In the genomic region with DNA sequence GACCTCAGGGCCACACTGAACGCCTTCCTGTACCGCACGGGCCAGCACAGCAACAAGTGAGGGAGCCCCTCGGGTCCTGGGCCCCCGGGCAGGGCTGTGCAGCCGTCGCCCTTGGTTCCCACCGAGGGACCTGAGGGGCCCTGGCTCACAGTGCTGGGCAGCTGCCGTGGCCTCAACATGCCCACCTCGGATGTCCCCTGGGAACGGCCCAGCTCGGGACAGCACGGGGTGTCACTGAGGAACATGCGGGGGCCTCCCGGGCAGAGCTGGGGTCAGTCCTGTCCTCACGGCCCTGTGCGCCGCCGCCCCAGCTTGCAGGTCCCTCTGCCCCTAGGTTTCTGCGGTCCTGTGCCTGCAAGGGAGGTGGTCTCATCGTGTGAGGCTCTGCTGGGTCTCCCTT, we compare ENCODE assay signal across 9 cellular contexts. TPM values are rescaled to one million over a fixed set of nuclear protein-coding genes. Genes with fewer than 3 reads are reported as not detected.
DNase-seq lines count a peak whose midpoint lies in the region; ATAC-seq, FAIRE-seq and TF ChIP-seq lines count a peak whose summit lies in the region.
"Not testable (repeated sequence)": the region's sequence is repeated elsewhere in the genome, so short reads cannot be mapped to it uniquely, and the experiment has no call there.
"Had no signal": no experiment of that assay in that cellular context is flagged by ENCODE, and none has a peak within 500 bp of the region (broad histone marks: within the 10 kb centered on the region; RNA-seq: fewer than 3 reads in every experiment).

No MANE protein-coding gene starts in this region.

- RAD21 ChIA-PET in GM12878 (lab: Charles Lee; ENCODE audit: unreplicated experiment), result not testable (repeated sequence)

- not testable (repeated sequence) for H3K4me1 Mint-ChIP-seq in naive thymus-derived CD4-positive, alpha-beta T cell

- not testable (repeated sequence) for H3K27ac Mint-ChIP-seq in naive thymus-derived CD4-positive, alpha-beta T cell

- H2AFZ ChIP-seq in GM12878 (ENCODE audit: control insufficient read depth, low read depth, low read length); K562 (ENCODE audit: low read depth, low read length): not testable (repeated sequence)

- POLR2A ChIA-PET in GM12878 (lab: Charles Lee); K562 (lab: Yijun Ruan, JAX); naive thymus-derived CD4-positive, alpha-beta T cell (lab: Charles Lee): not testable (repeated sequence)

- H3K9me3 Mint-ChIP-seq in naive thymus-derived CD4-positive, alpha-beta T cell, result not testable (repeated sequence)

- in situ Hi-C loops in GM12878 (cut with MboI); K562 (cut with MboI): not testable (repeated sequence)

- not testable (repeated sequence) for H3K27me3 Mint-ChIP-seq in naive thymus-derived CD4-positive, alpha-beta T cell

- not testable (repeated sequence) for H3K4me3 Mint-ChIP-seq in naive thymus-derived CD4-positive, alpha-beta T cell

- not testable (repeated sequence) for H4K20me1 ChIP-seq in GM12878 (ENCODE audit: control insufficient read depth, insufficient read depth); K562 (replicated peaks; ENCODE audit: control insufficient read depth, insufficient read depth, low read length)

- TF ChIP-seq POLR2A in GM12878 (IDR thresholded peaks at IDR 0.05; ENCODE audit: low read depth, low read length); K562 (conservative IDR thresholded peaks at IDR 0.05): not testable (repeated sequence)

- intact Hi-C loops in GM12878 (cut with micrococcal nuclease; ENCODE audit: unreplicated experiment); K562 (cut with micrococcal nuclease); naive thymus-derived CD4-positive, alpha-beta T cell (cut with micrococcal nuclease); aorta (cut with DNase I): not testable (repeated sequence)

- TF ChIP-seq RAD21 in GM12878 (IDR thresholded peaks at IDR 0.05; ENCODE audit: insufficient read depth, low read depth, low read length); K562 (CRISPR knock-in tag; conservative IDR thresholded peaks at IDR 0.05 in 1 of 2, IDR thresholded peaks at IDR 0.05 in 1 of 2): not testable (repeated sequence)

- not testable (repeated sequence) for H3K9ac ChIP-seq in GM12878 (ENCODE audit: control insufficient read depth, insufficient read depth, low read length); K562 (ENCODE audit: insufficient read depth in 1 of 2, low read depth in 2 of 2, low read length in 2 of 2)

- H3K36me3 ChIP-seq in GM12878 (ENCODE audit: control insufficient read depth in 2 of 2, insufficient read depth in 2 of 2, low read length in 1 of 2), result peaks cover 11 to 17% of the 10 kb centered on the region in 2 experiments
- peaks cover 72% of the 10 kb centered on the region; the same call in 2 of the 3 replicates for H3K36me3 ChIP-seq in K562 (ENCODE audit: control insufficient read depth, insufficient read depth, low read length)
- peaks cover 0 to 42% (median 0%) of the 10 kb centered on the region in 3 experiments for H3K36me3 ChIP-seq in naive thymus-derived CD4-positive, alpha-beta T cell (ENCODE audit: control insufficient read depth in 2 of 3, insufficient read depth in 3 of 3, low read length in 3 of 3)
- H3K36me3 ChIP-seq in aorta (ENCODE audit: control insufficient read depth in 1 of 2, insufficient read depth in 2 of 2, low read length in 1 of 2), result not testable (repeated sequence)

- not testable (repeated sequence) for H3K4me2 ChIP-seq in GM12878 (ENCODE audit: control insufficient read depth, insufficient read depth); K562 (ENCODE audit: insufficient read depth, low read length)

- H3K27me3 ChIP-seq in GM12878 (replicated peaks in 1 of 2; ENCODE audit: control insufficient read depth in 2 of 2, insufficient read depth in 2 of 2, low read length in 1 of 2); K562 (ENCODE audit: control insufficient read depth in 2 of 2, insufficient read depth in 2 of 2, low read length in 2 of 2); naive thymus-derived CD4-positive, alpha-beta T cell (ENCODE audit: control insufficient read depth in 2 of 2, insufficient read depth in 2 of 2, low read length in 2 of 2); aorta (ENCODE audit: control insufficient read depth in 1 of 2, insufficient read depth in 2 of 2, low read length in 1 of 2): not testable (repeated sequence)

- not testable (repeated sequence) for H3K27ac ChIP-seq in GM12878 (ENCODE audit: control insufficient read depth, insufficient read depth); K562 (ENCODE audit: extremely low read depth, low read depth, low read length); naive thymus-derived CD4-positive, alpha-beta T cell (ENCODE audit: low read depth, low read length); aorta (ENCODE audit: low read depth in 1 of 2, low read length in 2 of 2)

- TF ChIP-seq EP300 in GM12878 (IDR thresholded peaks at IDR 0.05; ENCODE audit: borderline replicate concordance in 1 of 2, control insufficient read depth in 1 of 2, low read depth in 2 of 2, low read length in 2 of 2); K562 (IDR thresholded peaks at IDR 0.05; ENCODE audit: low read length): not testable (repeated sequence)

- not testable (repeated sequence) for DNase-seq in GM12878 (ENCODE audit: low read depth, low spot score); K562 (ENCODE audit: extremely low read depth in 1 of 4, low spot score in 3 of 4); naive thymus-derived CD4-positive, alpha-beta T cell; aorta

- not testable (repeated sequence) for TF ChIP-seq CTCF in GM12878 (IDR thresholded peaks at IDR 0.05 in 2 of 3, conservative IDR thresholded peaks at IDR 0.05 in 1 of 3; ENCODE audit: control insufficient read depth in 2 of 3, extremely low read depth in 1 of 3, insufficient read depth in 1 of 3, low read depth in 3 of 3, low read length in 3 of 3); K562 (IDR thresholded peaks at IDR 0.05 in 2 of 3, conservative IDR thresholded peaks at IDR 0.05 in 1 of 3; ENCODE audit: insufficient read depth in 2 of 3, low read depth in 1 of 3, low read length in 3 of 3)

- peaks cover 0 to 21% (median 0%) of the 10 kb centered on the region in 5 donors for H3K36me3 Mint-ChIP-seq in naive thymus-derived CD4-positive, alpha-beta T cell

- CTCF ChIA-PET in GM12878 (lab: Yijun Ruan, JAX); K562 (lab: Yijun Ruan, JAX; ENCODE audit: low intra/inter-chr PET ratio); naive thymus-derived CD4-positive, alpha-beta T cell (lab: Charles Lee): not testable (repeated sequence)

- not testable (repeated sequence) for BruUV-seq in GM12878 (replicated peaks; lab: Mats Ljungman, UMichigan); K562 (replicated peaks; lab: Mats Ljungman, UMichigan)

- not testable (repeated sequence) for ATAC-seq in GM12878, K562
- peak; percentile 14 for ATAC-seq in naive thymus-derived CD4-positive, alpha-beta T cell
- peak; percentile 37 for ATAC-seq in aorta (ENCODE audit: low FRiP score)

- WGBS in GM12878 (ENCODE audit: insufficient coverage, insufficient replicate concordance, low lambda C conversion rate, missing lambda C conversion rate), result 98% methylated on average over 11 of the region's 21 CpGs
- 94% methylated on average over 5 of the region's 21 CpGs for WGBS in K562 (ENCODE audit: insufficient coverage, low coverage, missing lambda C conversion rate)
- WGBS in aorta, 2 donors, result 89 to 92% methylated on average over 10 to 20 of the region's 21 CpGs

- not testable (repeated sequence) for H3K4me3 ChIP-seq in GM12878; K562; naive thymus-derived CD4-positive, alpha-beta T cell (ENCODE audit: low read length); aorta (ENCODE audit: low read length in 2 of 2)

- peak; percentile 27 for FAIRE-seq in GM12878 (lab: Jason Lieb, UNC)
- FAIRE-seq in K562 (lab: Jason Lieb, UNC), result not testable (repeated sequence)

- H3K79me2 ChIP-seq in GM12878 (ENCODE audit: control insufficient read depth, insufficient read depth, low read length); K562 (ENCODE audit: control insufficient read depth, insufficient read depth, low read length): not testable (repeated sequence)

- not testable (repeated sequence) for H3K4me1 ChIP-seq in GM12878 (ENCODE audit: control insufficient read depth, insufficient read depth, low read length); K562 (replicated peaks in 1 of 2; ENCODE audit: control insufficient read depth in 2 of 2, insufficient read depth in 2 of 2, low read length in 2 of 2); naive thymus-derived CD4-positive, alpha-beta T cell (ENCODE audit: control insufficient read depth in 2 of 2, insufficient read depth in 2 of 2, low read length in 2 of 2); aorta (ENCODE audit: control insufficient read depth in 1 of 2, insufficient read depth in 2 of 2, low read length in 2 of 2)

- SMC1A ChIA-PET in GM12878 (lab: Charles Lee; ENCODE audit: uncharacterized antibody, unreplicated experiment), result not testable (repeated sequence)

- H3K9me3 ChIP-seq in GM12878 (replicated peaks; ENCODE audit: control insufficient read depth, insufficient read depth, low read length); naive thymus-derived CD4-positive, alpha-beta T cell (ENCODE audit: control insufficient read depth in 2 of 3, low read length in 3 of 3); aorta (ENCODE audit: control insufficient read depth, low read length): not testable (repeated sequence)
- H3K9me3 ChIP-seq in K562 (replicated peaks; ENCODE audit: control insufficient read depth, insufficient read depth, low read depth, low read length), result peaks cover 18% of the 10 kb centered on the region

- not testable (repeated sequence) for H3K9me1 ChIP-seq in K562 (ENCODE audit: control insufficient read depth, insufficient read depth, low read length)

RNA-seq across cellular contexts. Expression of a gene that starts 13.9 kb away (rescaled TPM):
- not detected in 2 replicates for total RNA-seq in GM12878 (2013; cell fraction: nucleolus; rRNA removed)
- total RNA-seq in GM12878 (2014; rRNA removed) (0.17 TPM in 1 of 2 replicates, not detected in the other), GM12878 (2014; rRNA removed; fragmentation: Illumina TruSeq; extraction: Trizol) (not detected in 2 replicates), GM12878 (2021) (0.49 TPM in 1 of 2 replicates, not detected in the other), K562 (2014; rRNA removed) (0.78 TPM in 1 of 2 replicates, not detected in the other), K562 (2014; rRNA removed; fragmentation: Illumina TruSeq; extraction: Trizol) (not detected in 2 replicates), K562 (2015; rRNA removed; fragmentation: Illumina TruSeq; extraction: Trizol) (0.38 and 0.43 TPM in 2 replicates), K562 (2021) (1.3 and 2.0 TPM in 2 replicates), aorta (1 to 10 TPM; 6.2 to 7.8 TPM)
- polyA plus RNA-seq in GM12878 (2011; ENCODE audit: low read depth), result not detected
- polyA plus RNA-seq in GM12878 (2011; rRNA removed) (not detected in 2 replicates), GM12878 (2014; fragmentation: Illumina TruSeq; extraction: Trizol) (not detected in 2 replicates), GM12878 (2014; fragmentation: Nextera tagmentation; extraction: Ambion mirVana) (not detected), GM12878 (2014; rRNA removed) (0.32 TPM in 1 of 2 replicates, not detected in the other), GM12878 (2016; fragmentation: Nextera tagmentation; extraction: Ambion mirVana) (not detected), K562 (2011; rRNA removed) (0.24 TPM in 2 replicates), K562 (2014; fragmentation: Illumina TruSeq; extraction: Trizol) (not detected in 2 replicates), K562 (2014; fragmentation: Nextera tagmentation; extraction: Ambion mirVana) (not detected), K562 (2014; rRNA removed) (0.28 and 0.94 TPM in 2 replicates), aorta (10 to 100 TPM in 1 of 2 donors, 1 to 10 TPM in 1; 1.1 to 15.1 TPM)
- not detected in 2 replicates for polyA plus RNA-seq in GM12878 (2011; cell fraction: cytosol; rRNA removed)
- 0.27 and 0.57 TPM in 2 replicates for polyA plus RNA-seq in GM12878 (2011; cell fraction: nucleus; rRNA removed)
- polyA plus RNA-seq in GM12878 (2012), result 0.21 TPM in 1 of 2 replicates, not detected in the other
- polyA minus RNA-seq in GM12878 (2011; rRNA and poly(A)+ RNA removed), result not detected in 2 replicates
- polyA minus RNA-seq in GM12878 (2011; cell fraction: cytosol; rRNA and poly(A)+ RNA removed), result not detected in 2 replicates
- polyA minus RNA-seq in GM12878 (2011; cell fraction: nucleus; rRNA and poly(A)+ RNA removed), result not detected in 2 replicates
- total RNA-seq in K562 (2011; cell fraction: chromatin; rRNA removed; ENCODE audit: low replicate concordance), result 1.2 and 8.3 TPM in 2 replicates
- 5.3 and 6.0 TPM in 2 replicates for total RNA-seq in K562 (2011; cell fraction: nucleolus; rRNA removed)
- 2.6 and 6.0 TPM in 2 replicates for total RNA-seq in K562 (2011; cell fraction: nucleoplasm; rRNA removed)
- polyA plus RNA-seq in K562 (2011; cell fraction: cytosol; rRNA removed), result 0.46 TPM in 1 of 2 replicates, not detected in the other
- polyA plus RNA-seq in K562 (2011; cell fraction: nucleus; rRNA removed), result 3.5 and 8.1 TPM in 2 replicates
- polyA plus RNA-seq in K562 (2012), result 1.1 and 3.2 TPM in 2 replicates
- polyA minus RNA-seq in K562 (2011; rRNA and poly(A)+ RNA removed), result not detected in 2 replicates
- not detected in 2 replicates for polyA minus RNA-seq in K562 (2011; cell fraction: cytosol; rRNA and poly(A)+ RNA removed)
- polyA minus RNA-seq in K562 (2011; cell fraction: nucleus; rRNA and poly(A)+ RNA removed), result 0.56 and 0.67 TPM in 2 replicates
- total RNA-seq in naive thymus-derived CD4-positive, alpha-beta T cell, result 1 to 10 TPM in 3 of 5 experiments, under 1 TPM in 1, not detected in 1; 0.66 to 2.8 (median 1.7) TPM
- polyA plus RNA-seq in naive thymus-derived CD4-positive, alpha-beta T cell, result under 1 TPM in 1 of 2 donors, not detected in 1; 0.84 TPM
- total RNA-seq: A172; CD4-positive, CD25-positive, alpha-beta regulatory T cell had no signal
- polyA plus RNA-seq: CD14-positive monocyte; CD4-positive, alpha-beta memory T cell; CD4-positive, CD25-positive, alpha-beta regulatory T cell; CD8-positive, alpha-beta memory T cell had no signal

RNA-seq across cellular contexts. Expression of a gene that starts 14.5 kb away (rescaled TPM):
- 13.0 and 24.6 TPM in 2 replicates for total RNA-seq in GM12878 (2013; cell fraction: nucleolus; rRNA removed)
- total RNA-seq in GM12878 (2014; rRNA removed), result 56.1 and 58.6 TPM in 2 replicates
- total RNA-seq in GM12878 (2014; rRNA removed; fragmentation: Illumina TruSeq; extraction: Trizol), result 16.9 and 24.6 TPM in 2 replicates
- total RNA-seq in GM12878 (2021), result 66.8 and 76.4 TPM in 2 replicates
- 5.4 TPM for polyA plus RNA-seq in GM12878 (2011; ENCODE audit: low read depth)
- 6.6 and 16.2 TPM in 2 replicates for polyA plus RNA-seq in GM12878 (2011; rRNA removed)
- polyA plus RNA-seq in GM12878 (2011; cell fraction: cytosol; rRNA removed), result 24.6 and 42.6 TPM in 2 replicates
- 41.2 and 70.4 TPM in 2 replicates for polyA plus RNA-seq in GM12878 (2011; cell fraction: nucleus; rRNA removed)
- polyA plus RNA-seq in GM12878 (2012), result 20.3 and 26.6 TPM in 2 replicates
- polyA plus RNA-seq in GM12878 (2014; fragmentation: Illumina TruSeq; extraction: Trizol), result 0.95 and 9.0 TPM in 2 replicates
- 1 to 10 TPM in 1 of 2 experiments, under 1 TPM in 1; 0.05 to 1.3 TPM for polyA plus RNA-seq in GM12878 (2014; fragmentation: Nextera tagmentation; extraction: Ambion mirVana)
- 53.3 and 69.0 TPM in 2 replicates for polyA plus RNA-seq in GM12878 (2014; rRNA removed)
- polyA plus RNA-seq in GM12878 (2016; fragmentation: Nextera tagmentation; extraction: Ambion mirVana), result 10 to 100 TPM; 84.4 to 93.5 TPM
- 9.5 and 26.3 TPM in 2 replicates for polyA minus RNA-seq in GM12878 (2011; rRNA and poly(A)+ RNA removed)
- 17.2 and 17.7 TPM in 2 replicates for polyA minus RNA-seq in GM12878 (2011; cell fraction: cytosol; rRNA and poly(A)+ RNA removed)
- polyA minus RNA-seq in GM12878 (2011; cell fraction: nucleus; rRNA and poly(A)+ RNA removed), result 8.9 and 14.9 TPM in 2 replicates
- total RNA-seq in K562 (2011; cell fraction: chromatin; rRNA removed; ENCODE audit: low replicate concordance), result 54.7 and 190 TPM in 2 replicates
- 155 and 182 TPM in 2 replicates for total RNA-seq in K562 (2011; cell fraction: nucleolus; rRNA removed)
- 64.8 and 77.4 TPM in 2 replicates for total RNA-seq in K562 (2011; cell fraction: nucleoplasm; rRNA removed)
- total RNA-seq in K562 (2014; rRNA removed), result 173 and 183 TPM in 2 replicates
- 18.6 and 20.2 TPM in 2 replicates for total RNA-seq in K562 (2014; rRNA removed; fragmentation: Illumina TruSeq; extraction: Trizol)
- total RNA-seq in K562 (2015; rRNA removed; fragmentation: Illumina TruSeq; extraction: Trizol), result 80.1 and 87.1 TPM in 2 replicates
- total RNA-seq in K562 (2021), result 151 and 167 TPM in 2 replicates
- 36.7 and 40.8 TPM in 2 replicates for polyA plus RNA-seq in K562 (2011; rRNA removed)
- polyA plus RNA-seq in K562 (2011; cell fraction: cytosol; rRNA removed), result 47.1 and 118 TPM in 2 replicates
- polyA plus RNA-seq in K562 (2011; cell fraction: nucleus; rRNA removed), result 98.3 and 162 TPM in 2 replicates
- polyA plus RNA-seq in K562 (2012), result 69.9 and 90.0 TPM in 2 replicates
- 29.2 and 90.5 TPM in 2 replicates for polyA plus RNA-seq in K562 (2014; fragmentation: Illumina TruSeq; extraction: Trizol)
- polyA plus RNA-seq in K562 (2014; fragmentation: Nextera tagmentation; extraction: Ambion mirVana), result 1 to 10 TPM in 1 of 2 experiments, under 1 TPM in 1; 0.10 to 1.0 TPM
- 123 and 131 TPM in 2 replicates for polyA plus RNA-seq in K562 (2014; rRNA removed)
- 14.9 and 33.5 TPM in 2 replicates for polyA minus RNA-seq in K562 (2011; rRNA and poly(A)+ RNA removed)
- polyA minus RNA-seq in K562 (2011; cell fraction: cytosol; rRNA and poly(A)+ RNA removed), result 50.2 and 62.0 TPM in 2 replicates
- 28.4 and 31.9 TPM in 2 replicates for polyA minus RNA-seq in K562 (2011; cell fraction: nucleus; rRNA and poly(A)+ RNA removed)
- 10 to 100 TPM; 21.0 to 41.3 (median 22.9) TPM for total RNA-seq in naive thymus-derived CD4-positive, alpha-beta T cell
- polyA plus RNA-seq in naive thymus-derived CD4-positive, alpha-beta T cell, result 10 to 100 TPM in 1 of 2 donors, 1 to 10 TPM in 1; 5.4 to 11.6 TPM
- 10 to 100 TPM; 11.9 to 13.2 TPM for total RNA-seq in aorta
- 10 to 100 TPM in 1 of 2 donors, 1 to 10 TPM in 1; 8.3 to 20.2 TPM for polyA plus RNA-seq in aorta

RNA-seq across cellular contexts. Expression of a gene that starts 48.2 kb away (rescaled TPM):
- total RNA-seq in GM12878 (2013; cell fraction: nucleolus; rRNA removed), result 51.4 and 55.8 TPM in 2 replicates
- total RNA-seq in GM12878 (2014; rRNA removed) (61.6 and 67.8 TPM in 2 replicates), GM12878 (2014; rRNA removed; fragmentation: Illumina TruSeq; extraction: Trizol) (38.1 and 42.5 TPM in 2 replicates), GM12878 (2021) (92.6 and 97.4 TPM in 2 replicates), K562 (2014; rRNA removed) (157 and 175 TPM in 2 replicates), K562 (2014; rRNA removed; fragmentation: Illumina TruSeq; extraction: Trizol) (75.3 and 77.6 TPM in 2 replicates), K562 (2015; rRNA removed; fragmentation: Illumina TruSeq; extraction: Trizol) (79.3 and 80.4 TPM in 2 replicates), K562 (2021) (185 and 187 TPM in 2 replicates), aorta (10 to 100 TPM; 67.7 to 71.5 TPM)
- polyA plus RNA-seq in GM12878 (2011; ENCODE audit: low read depth), result 38.3 TPM
- polyA plus RNA-seq in GM12878 (2011; rRNA removed) (46.7 and 53.3 TPM in 2 replicates), GM12878 (2014; fragmentation: Illumina TruSeq; extraction: Trizol) (66.7 and 84.0 TPM in 2 replicates), GM12878 (2014; fragmentation: Nextera tagmentation; extraction: Ambion mirVana) (10 to 100 TPM; 28.6 to 60.5 TPM), GM12878 (2014; rRNA removed) (110 and 117 TPM in 2 replicates), GM12878 (2016; fragmentation: Nextera tagmentation; extraction: Ambion mirVana) (100 to 1,000 TPM in 1 of 2 experiments, 10 to 100 TPM in 1; 67.5 to 172 TPM), K562 (2011; rRNA removed) (77.5 and 94.6 TPM in 2 replicates), K562 (2014; fragmentation: Illumina TruSeq; extraction: Trizol) (184 and 187 TPM in 2 replicates), K562 (2014; fragmentation: Nextera tagmentation; extraction: Ambion mirVana) (10 to 100 TPM; 70.8 to 90.8 TPM), K562 (2014; rRNA removed) (201 and 217 TPM in 2 replicates), aorta (10 to 100 TPM; 65.0 to 92.8 TPM)
- polyA plus RNA-seq in GM12878 (2011; cell fraction: cytosol; rRNA removed), result 59.7 and 66.8 TPM in 2 replicates
- polyA plus RNA-seq in GM12878 (2011; cell fraction: nucleus; rRNA removed), result 63.3 and 72.6 TPM in 2 replicates
- 73.2 and 74.8 TPM in 2 replicates for polyA plus RNA-seq in GM12878 (2012)
- 32.8 and 47.5 TPM in 2 replicates for polyA minus RNA-seq in GM12878 (2011; rRNA and poly(A)+ RNA removed)
- 24.9 and 28.1 TPM in 2 replicates for polyA minus RNA-seq in GM12878 (2011; cell fraction: cytosol; rRNA and poly(A)+ RNA removed)
- 19.0 and 37.2 TPM in 2 replicates for polyA minus RNA-seq in GM12878 (2011; cell fraction: nucleus; rRNA and poly(A)+ RNA removed)
- total RNA-seq in K562 (2011; cell fraction: chromatin; rRNA removed; ENCODE audit: low replicate concordance), result 158 and 318 TPM in 2 replicates
- 177 TPM in 2 replicates for total RNA-seq in K562 (2011; cell fraction: nucleolus; rRNA removed)
- total RNA-seq in K562 (2011; cell fraction: nucleoplasm; rRNA removed), result 165 and 176 TPM in 2 replicates
- 108 and 136 TPM in 2 replicates for polyA plus RNA-seq in K562 (2011; cell fraction: cytosol; rRNA removed)
- 118 and 152 TPM in 2 replicates for polyA plus RNA-seq in K562 (2011; cell fraction: nucleus; rRNA removed)
- 185 and 187 TPM in 2 replicates for polyA plus RNA-seq in K562 (2012)
- 79.6 and 115 TPM in 2 replicates for polyA minus RNA-seq in K562 (2011; rRNA and poly(A)+ RNA removed)
- 73.7 and 101 TPM in 2 replicates for polyA minus RNA-seq in K562 (2011; cell fraction: cytosol; rRNA and poly(A)+ RNA removed)
- polyA minus RNA-seq in K562 (2011; cell fraction: nucleus; rRNA and poly(A)+ RNA removed), result 42.8 and 44.6 TPM in 2 replicates
- total RNA-seq in naive thymus-derived CD4-positive, alpha-beta T cell, result 100 to 1,000 TPM; 121 to 148 (median 137) TPM
- polyA plus RNA-seq in naive thymus-derived CD4-positive, alpha-beta T cell, result 100 to 1,000 TPM; 211 to 267 TPM

RNA-seq across cellular contexts. Expression of a gene that starts 54.9 kb away (rescaled TPM):
- 53.2 and 60.0 TPM in 2 replicates for total RNA-seq in GM12878 (2013; cell fraction: nucleolus; rRNA removed)
- total RNA-seq in GM12878 (2014; rRNA removed), result 29.7 and 35.7 TPM in 2 replicates
- total RNA-seq in GM12878 (2014; rRNA removed; fragmentation: Illumina TruSeq; extraction: Trizol), result 9.3 and 10.7 TPM in 2 replicates
- total RNA-seq in GM12878 (2021), result 32.9 and 36.8 TPM in 2 replicates
- 4.4 TPM for polyA plus RNA-seq in GM12878 (2011; ENCODE audit: low read depth)
- polyA plus RNA-seq in GM12878 (2011; rRNA removed), result 7.6 and 14.0 TPM in 2 replicates
- polyA plus RNA-seq in GM12878 (2011; cell fraction: cytosol; rRNA removed), result 14.1 and 30.5 TPM in 2 replicates
- 90.3 and 160 TPM in 2 replicates for polyA plus RNA-seq in GM12878 (2011; cell fraction: nucleus; rRNA removed)
- 14.0 and 21.3 TPM in 2 replicates for polyA plus RNA-seq in GM12878 (2012)
- 2.1 and 5.8 TPM in 2 replicates for polyA plus RNA-seq in GM12878 (2014; fragmentation: Illumina TruSeq; extraction: Trizol)
- under 1 TPM; 0.03 to 0.73 TPM for polyA plus RNA-seq in GM12878 (2014; fragmentation: Nextera tagmentation; extraction: Ambion mirVana)
- 38.8 and 52.5 TPM in 2 replicates for polyA plus RNA-seq in GM12878 (2014; rRNA removed)
- 10 to 100 TPM; 33.7 to 35.1 TPM for polyA plus RNA-seq in GM12878 (2016; fragmentation: Nextera tagmentation; extraction: Ambion mirVana)
- polyA minus RNA-seq in GM12878 (2011; rRNA and poly(A)+ RNA removed), result 5.5 and 13.1 TPM in 2 replicates
- 11.0 and 17.0 TPM in 2 replicates for polyA minus RNA-seq in GM12878 (2011; cell fraction: cytosol; rRNA and poly(A)+ RNA removed)
- 13.7 and 34.8 TPM in 2 replicates for polyA minus RNA-seq in GM12878 (2011; cell fraction: nucleus; rRNA and poly(A)+ RNA removed)
- total RNA-seq in K562 (2011; cell fraction: chromatin; rRNA removed; ENCODE audit: low replicate concordance), result 197 and 522 TPM in 2 replicates
- 417 and 489 TPM in 2 replicates for total RNA-seq in K562 (2011; cell fraction: nucleolus; rRNA removed)
- total RNA-seq in K562 (2011; cell fraction: nucleoplasm; rRNA removed), result 246 and 263 TPM in 2 replicates
- 106 and 126 TPM in 2 replicates for total RNA-seq in K562 (2014; rRNA removed)
- 10.3 and 15.6 TPM in 2 replicates for total RNA-seq in K562 (2014; rRNA removed; fragmentation: Illumina TruSeq; extraction: Trizol)
- total RNA-seq in K562 (2015; rRNA removed; fragmentation: Illumina TruSeq; extraction: Trizol), result 43.2 and 45.2 TPM in 2 replicates
- total RNA-seq in K562 (2021), result 92.0 and 93.4 TPM in 2 replicates
- polyA plus RNA-seq in K562 (2011; rRNA removed), result 27.7 and 27.9 TPM in 2 replicates
- polyA plus RNA-seq in K562 (2011; cell fraction: cytosol; rRNA removed), result 18.3 and 42.9 TPM in 2 replicates
- polyA plus RNA-seq in K562 (2011; cell fraction: nucleus; rRNA removed), result 168 and 341 TPM in 2 replicates
- 31.9 and 52.8 TPM in 2 replicates for polyA plus RNA-seq in K562 (2012)
- polyA plus RNA-seq in K562 (2014; fragmentation: Illumina TruSeq; extraction: Trizol), result 18.9 and 42.2 TPM in 2 replicates
- under 1 TPM; 0.07 to 0.77 TPM for polyA plus RNA-seq in K562 (2014; fragmentation: Nextera tagmentation; extraction: Ambion mirVana)
- 113 and 117 TPM in 2 replicates for polyA plus RNA-seq in K562 (2014; rRNA removed)
- 6.7 and 14.8 TPM in 2 replicates for polyA minus RNA-seq in K562 (2011; rRNA and poly(A)+ RNA removed)
- 23.6 and 41.7 TPM in 2 replicates for polyA minus RNA-seq in K562 (2011; cell fraction: cytosol; rRNA and poly(A)+ RNA removed)
- 44.3 and 53.4 TPM in 2 replicates for polyA minus RNA-seq in K562 (2011; cell fraction: nucleus; rRNA and poly(A)+ RNA removed)
- 10 to 100 TPM; 42.5 to 53.8 (median 51.7) TPM for total RNA-seq in naive thymus-derived CD4-positive, alpha-beta T cell
- 1 to 10 TPM; 4.5 to 6.1 TPM for polyA plus RNA-seq in naive thymus-derived CD4-positive, alpha-beta T cell
- total RNA-seq in aorta, result 10 to 100 TPM in 1 of 2 donors, 1 to 10 TPM in 1; 8.1 to 21.5 TPM
- polyA plus RNA-seq in aorta, result 10 to 100 TPM in 1 of 2 donors, 1 to 10 TPM in 1; 6.1 to 44.8 TPM
